3 cellular contexts compared by ENCODE assay signal in genomic region chr19:33139165-33139564, GRCh38.
TF ChIP-seq lines count a peak whose summit lies in the region.

No MANE protein-coding gene starts in this region.

TF ChIP-seq in A549, 52 proteins besides CTCF, POLR2A, EP300 and RAD21:
- no peak for TF ChIP-seq SREBF2 (IDR thresholded peaks at IDR 0.05)
- no peak for TF ChIP-seq PBX3 (IDR thresholded peaks at IDR 0.05)
- TF ChIP-seq NPAS2 (CRISPR knock-in tag; IDR thresholded peaks at IDR 0.05; ENCODE audit: borderline replicate concordance) = no peak
- no peak for TF ChIP-seq HOXB13 (CRISPR knock-in tag; IDR thresholded peaks at IDR 0.05; ENCODE audit: low read depth)
- no peak for TF ChIP-seq MAZ (IDR thresholded peaks at IDR 0.05; ENCODE audit: borderline replicate concordance, low read depth, low read length)
- TF ChIP-seq, protein P1, sequence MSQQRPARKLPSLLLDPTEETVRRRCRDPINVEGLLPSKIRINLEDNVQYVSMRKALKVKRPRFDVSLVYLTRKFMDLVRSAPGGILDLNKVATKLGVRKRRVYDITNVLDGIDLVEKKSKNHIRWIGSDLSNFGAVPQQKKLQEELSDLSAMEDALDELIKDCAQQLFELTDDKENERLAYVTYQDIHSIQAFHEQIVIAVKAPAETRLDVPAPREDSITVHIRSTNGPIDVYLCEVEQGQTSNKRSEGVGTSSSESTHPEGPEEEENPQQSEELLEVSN (IDR thresholded peaks at IDR 0.05; ENCODE audit: borderline replicate concordance, low read depth) = no peak
- TF ChIP-seq HEYL (CRISPR knock-in tag; IDR thresholded peaks at IDR 0.05) = no peak
- no peak for TF ChIP-seq ZNF302 (CRISPR knock-in tag; IDR thresholded peaks at IDR 0.05)
- no peak for TF ChIP-seq TP53 (CRISPR knock-in tag; IDR thresholded peaks at IDR 0.05)
- TF ChIP-seq JUN (IDR thresholded peaks at IDR 0.05) = no peak
- no peak for TF ChIP-seq RARB (CRISPR knock-in tag; IDR thresholded peaks at IDR 0.05)
- no peak for TF ChIP-seq BHLHE40 (IDR thresholded peaks at IDR 0.05; ENCODE audit: low read depth, low read length)
- no peak for TF ChIP-seq RCOR1 (IDR thresholded peaks at IDR 0.05; ENCODE audit: low read depth, low read length)
- TF ChIP-seq JUNB (IDR thresholded peaks at IDR 0.05) = no peak
- TF ChIP-seq RNF2 (IDR thresholded peaks at IDR 0.05; ENCODE audit: borderline replicate concordance, low read depth) = no peak
- TF ChIP-seq ESRRA (IDR thresholded peaks at IDR 0.05; ENCODE audit: borderline replicate concordance, low read length) = no peak
- no peak for TF ChIP-seq FOXS1 (CRISPR knock-in tag; IDR thresholded peaks at IDR 0.05)
- TF ChIP-seq POLR2AphosphoS2 (conservative IDR thresholded peaks at IDR 0.05; ENCODE audit: low read length) = no peak
- no peak for TF ChIP-seq EHMT2 (IDR thresholded peaks at IDR 0.05; ENCODE audit: low read depth)
- TF ChIP-seq, protein P2, sequence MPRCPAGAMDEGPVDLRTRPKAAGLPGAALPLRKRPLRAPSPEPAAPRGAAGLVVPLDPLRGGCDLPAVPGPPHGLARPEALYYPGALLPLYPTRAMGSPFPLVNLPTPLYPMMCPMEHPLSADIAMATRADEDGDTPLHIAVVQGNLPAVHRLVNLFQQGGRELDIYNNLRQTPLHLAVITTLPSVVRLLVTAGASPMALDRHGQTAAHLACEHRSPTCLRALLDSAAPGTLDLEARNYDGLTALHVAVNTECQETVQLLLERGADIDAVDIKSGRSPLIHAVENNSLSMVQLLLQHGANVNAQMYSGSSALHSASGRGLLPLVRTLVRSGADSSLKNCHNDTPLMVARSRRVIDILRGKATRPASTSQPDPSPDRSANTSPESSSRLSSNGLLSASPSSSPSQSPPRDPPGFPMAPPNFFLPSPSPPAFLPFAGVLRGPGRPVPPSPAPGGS (IDR thresholded peaks at IDR 0.05) = no peak

TF ChIP-seq in GM23338, 12 proteins besides CTCF, POLR2A, EP300 and RAD21 (continues in another document):
- TF ChIP-seq EZH2 (IDR thresholded peaks at IDR 0.05; ENCODE audit: low read depth, unreplicated experiment) (no peak), POLR2AphosphoS5 (IDR thresholded peaks at IDR 0.05; ENCODE audit: low read depth) (no peak), NANOG (IDR thresholded peaks at IDR 0.05; ENCODE audit: borderline replicate concordance) (no peak), STAT1 (IDR thresholded peaks at IDR 0.05; ENCODE audit: unreplicated experiment) (no peak), ZNF331 (CRISPR knock-in tag; IDR thresholded peaks at IDR 0.05; ENCODE audit: low read depth) (no peak), CREB1 (CRISPR knock-in tag; IDR thresholded peaks at IDR 0.05; ENCODE audit: low read depth) (no peak), ZNF114 (CRISPR knock-in tag; IDR thresholded peaks at IDR 0.05) (no peak), EZH2phosphoT487 (IDR thresholded peaks at IDR 0.05; ENCODE audit: unreplicated experiment) (no peak), JUNB (IDR thresholded peaks at IDR 0.05; ENCODE audit: unreplicated experiment) (no peak)
- TF ChIP-seq, protein P3, sequence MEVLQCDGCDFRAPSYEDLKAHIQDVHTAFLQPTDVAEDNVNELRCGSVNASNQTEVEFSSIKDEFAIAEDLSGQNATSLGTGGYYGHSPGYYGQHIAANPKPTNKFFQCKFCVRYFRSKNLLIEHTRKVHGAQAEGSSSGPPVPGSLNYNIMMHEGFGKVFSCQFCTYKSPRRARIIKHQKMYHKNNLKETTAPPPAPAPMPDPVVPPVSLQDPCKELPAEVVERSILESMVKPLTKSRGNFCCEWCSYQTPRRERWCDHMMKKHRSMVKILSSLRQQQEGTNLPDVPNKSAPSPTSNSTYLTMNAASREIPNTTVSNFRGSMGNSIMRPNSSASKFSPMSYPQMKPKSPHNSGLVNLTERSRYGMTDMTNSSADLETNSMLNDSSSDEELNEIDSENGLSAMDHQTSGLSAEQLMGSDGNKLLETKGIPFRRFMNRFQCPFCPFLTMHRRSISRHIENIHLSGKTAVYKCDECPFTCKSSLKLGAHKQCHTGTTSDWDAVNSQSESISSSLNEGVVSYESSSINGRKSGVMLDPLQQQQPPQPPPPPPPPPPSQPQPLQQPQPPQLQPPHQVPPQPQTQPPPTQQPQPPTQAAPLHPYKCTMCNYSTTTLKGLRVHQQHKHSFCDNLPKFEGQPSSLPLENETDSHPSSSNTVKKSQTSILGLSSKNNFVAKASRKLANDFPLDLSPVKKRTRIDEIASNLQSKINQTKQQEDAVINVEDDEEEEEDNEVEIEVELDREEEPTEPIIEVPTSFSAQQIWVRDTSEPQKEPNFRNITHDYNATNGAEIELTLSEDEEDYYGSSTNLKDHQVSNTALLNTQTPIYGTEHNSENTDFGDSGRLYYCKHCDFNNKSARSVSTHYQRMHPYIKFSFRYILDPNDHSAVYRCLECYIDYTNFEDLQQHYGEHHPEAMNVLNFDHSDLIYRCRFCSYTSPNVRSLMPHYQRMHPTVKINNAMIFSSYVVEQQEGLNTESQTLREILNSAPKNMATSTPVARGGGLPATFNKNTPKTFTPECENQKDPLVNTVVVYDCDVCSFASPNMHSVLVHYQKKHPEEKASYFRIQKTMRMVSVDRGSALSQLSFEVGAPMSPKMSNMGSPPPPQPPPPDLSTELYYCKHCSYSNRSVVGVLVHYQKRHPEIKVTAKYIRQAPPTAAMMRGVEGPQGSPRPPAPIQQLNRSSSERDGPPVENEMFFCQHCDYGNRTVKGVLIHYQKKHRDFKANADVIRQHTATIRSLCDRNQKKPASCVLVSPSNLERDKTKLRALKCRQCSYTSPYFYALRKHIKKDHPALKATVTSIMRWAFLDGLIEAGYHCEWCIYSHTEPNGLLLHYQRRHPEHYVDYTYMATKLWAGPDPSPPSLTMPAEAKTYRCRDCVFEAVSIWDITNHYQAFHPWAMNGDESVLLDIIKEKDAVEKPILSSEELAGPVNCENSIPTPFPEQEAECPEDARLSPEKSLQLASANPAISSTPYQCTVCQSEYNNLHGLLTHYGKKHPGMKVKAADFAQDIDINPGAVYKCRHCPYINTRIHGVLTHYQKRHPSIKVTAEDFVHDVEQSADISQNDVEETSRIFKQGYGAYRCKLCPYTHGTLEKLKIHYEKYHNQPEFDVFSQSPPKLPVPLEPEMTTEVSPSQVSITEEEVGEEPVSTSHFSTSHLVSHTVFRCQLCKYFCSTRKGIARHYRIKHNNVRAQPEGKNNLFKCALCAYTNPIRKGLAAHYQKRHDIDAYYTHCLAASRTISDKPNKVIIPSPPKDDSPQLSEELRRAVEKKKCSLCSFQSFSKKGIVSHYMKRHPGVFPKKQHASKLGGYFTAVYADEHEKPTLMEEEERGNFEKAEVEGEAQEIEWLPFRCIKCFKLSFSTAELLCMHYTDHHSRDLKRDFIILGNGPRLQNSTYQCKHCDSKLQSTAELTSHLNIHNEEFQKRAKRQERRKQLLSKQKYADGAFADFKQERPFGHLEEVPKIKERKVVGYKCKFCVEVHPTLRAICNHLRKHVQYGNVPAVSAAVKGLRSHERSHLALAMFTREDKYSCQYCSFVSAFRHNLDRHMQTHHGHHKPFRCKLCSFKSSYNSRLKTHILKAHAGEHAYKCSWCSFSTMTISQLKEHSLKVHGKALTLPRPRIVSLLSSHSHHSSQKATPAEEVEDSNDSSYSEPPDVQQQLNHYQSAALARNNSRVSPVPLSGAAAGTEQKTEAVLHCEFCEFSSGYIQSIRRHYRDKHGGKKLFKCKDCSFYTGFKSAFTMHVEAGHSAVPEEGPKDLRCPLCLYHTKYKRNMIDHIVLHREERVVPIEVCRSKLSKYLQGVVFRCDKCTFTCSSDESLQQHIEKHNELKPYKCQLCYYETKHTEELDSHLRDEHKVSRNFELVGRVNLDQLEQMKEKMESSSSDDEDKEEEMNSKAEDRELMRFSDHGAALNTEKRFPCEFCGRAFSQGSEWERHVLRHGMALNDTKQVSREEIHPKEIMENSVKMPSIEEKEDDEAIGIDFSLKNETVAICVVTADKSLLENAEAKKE (CRISPR knock-in tag; IDR thresholded peaks at IDR 0.05) = no peak
- TF ChIP-seq, protein P4, sequence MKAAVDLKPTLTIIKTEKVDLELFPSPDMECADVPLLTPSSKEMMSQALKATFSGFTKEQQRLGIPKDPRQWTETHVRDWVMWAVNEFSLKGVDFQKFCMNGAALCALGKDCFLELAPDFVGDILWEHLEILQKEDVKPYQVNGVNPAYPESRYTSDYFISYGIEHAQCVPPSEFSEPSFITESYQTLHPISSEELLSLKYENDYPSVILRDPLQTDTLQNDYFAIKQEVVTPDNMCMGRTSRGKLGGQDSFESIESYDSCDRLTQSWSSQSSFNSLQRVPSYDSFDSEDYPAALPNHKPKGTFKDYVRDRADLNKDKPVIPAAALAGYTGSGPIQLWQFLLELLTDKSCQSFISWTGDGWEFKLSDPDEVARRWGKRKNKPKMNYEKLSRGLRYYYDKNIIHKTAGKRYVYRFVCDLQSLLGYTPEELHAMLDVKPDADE (IDR thresholded peaks at IDR 0.05) = no peak

TF ChIP-seq in H1, 55 proteins besides CTCF, POLR2A, EP300 and RAD21:
- no peak for TF ChIP-seq NANOG (IDR thresholded peaks at IDR 0.05; ENCODE audit: insufficient read depth, low read depth, low read length, poor library complexity, severe bottlenecking)
- TF ChIP-seq POU5F1 (IDR thresholded peaks at IDR 0.05; ENCODE audit: low read depth, low read length) = no peak
- no peak for TF ChIP-seq SUZ12 (IDR thresholded peaks at IDR 0.05; ENCODE audit: low read length)
- no peak for TF ChIP-seq SP4 (IDR thresholded peaks at IDR 0.05; ENCODE audit: low read length)
